Comparison of ENCODE assay signal across 2 cellular contexts in the genomic region with DNA sequence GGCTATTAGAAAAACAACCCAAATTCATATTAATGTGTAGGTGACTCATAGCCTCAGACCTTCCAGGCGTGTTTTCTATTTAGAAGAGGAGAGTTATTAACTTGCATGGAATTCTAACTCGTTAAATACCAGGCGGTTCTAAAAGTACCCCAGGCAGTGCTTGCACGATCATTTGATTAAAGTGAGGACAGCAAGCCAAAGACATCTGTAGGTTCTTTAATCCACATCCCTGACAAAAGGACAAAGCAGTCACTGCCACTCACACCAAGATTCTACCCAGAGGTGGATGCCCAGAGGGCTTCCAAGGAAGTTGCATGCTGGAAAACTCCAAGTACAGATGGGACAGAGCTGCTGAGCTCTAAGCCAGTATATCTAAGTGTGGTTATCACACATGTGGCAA.
A peak's percentile ranks its signal among the peaks of the same experiment; 100 is the strongest.
TF ChIP-seq lines count a peak whose summit lies in the region.

No MANE protein-coding gene starts in this region.

TF ChIP-seq in HepG2, 621 proteins besides CTCF, POLR2A, EP300 and RAD21 (continued from another document):
- TF ChIP-seq, protein P1, sequence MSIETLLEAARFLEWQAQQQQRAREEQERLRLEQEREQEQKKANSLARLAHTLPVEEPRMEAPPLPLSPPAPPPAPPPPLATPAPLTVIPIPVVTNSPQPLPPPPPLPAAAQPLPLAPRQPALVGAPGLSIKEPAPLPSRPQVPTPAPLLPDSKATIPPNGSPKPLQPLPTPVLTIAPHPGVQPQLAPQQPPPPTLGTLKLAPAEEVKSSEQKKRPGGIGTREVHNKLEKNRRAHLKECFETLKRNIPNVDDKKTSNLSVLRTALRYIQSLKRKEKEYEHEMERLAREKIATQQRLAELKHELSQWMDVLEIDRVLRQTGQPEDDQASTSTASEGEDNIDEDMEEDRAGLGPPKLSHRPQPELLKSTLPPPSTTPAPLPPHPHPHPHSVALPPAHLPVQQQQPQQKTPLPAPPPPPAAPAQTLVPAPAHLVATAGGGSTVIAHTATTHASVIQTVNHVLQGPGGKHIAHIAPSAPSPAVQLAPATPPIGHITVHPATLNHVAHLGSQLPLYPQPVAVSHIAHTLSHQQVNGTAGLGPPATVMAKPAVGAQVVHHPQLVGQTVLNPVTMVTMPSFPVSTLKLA (IDR thresholded peaks at IDR 0.05) = peak; percentile 80; the same call in 1 of the 2 replicates
- TF ChIP-seq ZNF878 (CRISPR knock-in tag; IDR thresholded peaks at IDR 0.05) (no peak), ZFY (CRISPR knock-in tag; IDR thresholded peaks at IDR 0.05) (no peak)

TF ChIP-seq in WTC11, 78 proteins besides CTCF, POLR2A, EP300 and RAD21 (continued from another document):
- TF ChIP-seq ZNF532 (CRISPR knock-in tag; IDR thresholded peaks at IDR 0.05; ENCODE audit: borderline replicate concordance) = no peak
TF ChIP-seq in WTC11: peak in this region for 0.
